17 cellular contexts compared by ENCODE assay signal in the genomic region with DNA sequence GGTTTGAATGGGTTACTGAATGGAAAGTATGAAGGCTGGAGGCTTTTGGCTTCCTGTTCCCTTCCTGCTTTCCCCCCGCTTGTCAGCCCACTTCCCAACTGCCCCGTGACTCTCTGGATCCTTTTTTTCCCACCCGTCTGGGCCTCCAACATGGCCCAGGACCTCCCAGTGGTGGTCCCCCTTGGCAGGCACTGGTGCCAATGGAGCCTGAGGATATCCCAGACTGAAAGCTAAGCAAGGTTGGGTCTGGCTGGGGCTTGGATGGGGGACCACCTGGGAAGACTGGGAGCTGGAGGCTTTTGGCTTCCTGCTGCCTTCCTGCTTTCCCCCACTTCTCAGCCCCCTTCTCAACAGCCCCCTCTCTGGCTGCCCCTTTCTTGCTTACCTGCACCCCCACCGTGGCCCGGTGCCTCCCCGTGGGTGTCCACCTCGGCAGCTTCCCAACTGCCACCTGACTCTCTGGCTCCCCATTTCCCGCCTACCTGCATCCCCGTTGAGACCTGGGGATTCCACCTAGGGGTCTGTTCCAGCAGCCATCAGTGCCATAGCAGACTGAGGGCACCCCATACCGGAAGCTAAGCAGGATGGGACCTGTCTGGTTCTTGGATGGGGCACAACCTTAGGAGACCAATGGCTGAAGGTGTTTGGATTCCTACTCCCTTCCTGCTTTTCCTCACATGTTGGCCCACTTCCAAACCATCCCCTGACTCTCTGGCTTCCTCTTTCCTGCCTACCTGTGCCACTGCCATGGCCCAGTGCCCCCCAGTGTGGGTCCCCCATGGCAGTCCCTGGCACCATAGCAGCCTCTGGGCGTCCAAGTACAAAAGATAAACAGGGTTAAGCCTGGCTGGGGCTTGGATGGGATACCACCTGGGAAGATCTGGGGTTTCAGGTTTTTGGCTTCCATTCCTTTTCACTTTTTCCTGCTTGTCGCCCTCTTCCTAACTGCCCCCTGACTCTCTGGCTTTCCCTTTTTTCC.
"Had no signal": no experiment of that assay in that cellular context is flagged by ENCODE, and none has a peak within 500 bp of the region (broad histone marks: within the 10 kb centered on the region; RNA-seq: fewer than 3 reads in every experiment).

No MANE protein-coding gene starts in this region.

- H3K36me3 ChIP-seq: heart left ventricle, left ventricle myocardium inferior, ovary, right lobe of liver, tibial artery, upper lobe of left lung had no signal

- H3K4me3 ChIP-seq: heart left ventricle, left ventricle myocardium inferior, ovary, right lobe of liver, tibial artery, upper lobe of left lung had no signal

- H3K27ac ChIP-seq: heart left ventricle, left ventricle myocardium inferior, ovary, right lobe of liver, tibial artery, upper lobe of left lung had no signal

- ATAC-seq: heart left ventricle; naive thymus-derived CD4-positive, alpha-beta T cell; right lobe of liver; stimulated activated memory B cell treated with anti-CD40 and anti-IgM and Interleukin-4, amounts not matched to agents 10 μg/mL and 1 μg/mL and 100 μg/mL, for 72 hours had no signal

- DNase-seq: dermis blood vessel endothelial cell; endodermal cell; hypothalamus; islet precursor cell; left ventricle myocardium inferior; mesendoderm; naive thymus-derived CD4-positive, alpha-beta T cell; nephron progenitor cell; ovary; right lobe of liver; stimulated activated CD4-positive, alpha-beta T cell treated with anti-CD3 and anti-CD28 coated beads, Interleukin-15, amount 100 ng/mL, for 24 hours; stimulated activated CD4-positive, alpha-beta T cell treated with anti-CD3 and anti-CD28 coated beads, Interleukin-1b, Interleukin-23, amount 100 ng/mL, for 48 hours; stimulated activated CD4-positive, alpha-beta T cell treated with anti-CD3 and anti-CD28 coated beads, Interleukin-4, amount 100 ng/mL, for 24 hours; tibial artery had no signal

- H3K9me3 ChIP-seq: ovary, right lobe of liver had no signal

- H3K27me3 ChIP-seq: ovary, right lobe of liver, tibial artery, upper lobe of left lung had no signal

- H3K4me1 ChIP-seq: heart left ventricle, left ventricle myocardium inferior, right lobe of liver, tibial artery, upper lobe of left lung had no signal
